In the genomic region with DNA sequence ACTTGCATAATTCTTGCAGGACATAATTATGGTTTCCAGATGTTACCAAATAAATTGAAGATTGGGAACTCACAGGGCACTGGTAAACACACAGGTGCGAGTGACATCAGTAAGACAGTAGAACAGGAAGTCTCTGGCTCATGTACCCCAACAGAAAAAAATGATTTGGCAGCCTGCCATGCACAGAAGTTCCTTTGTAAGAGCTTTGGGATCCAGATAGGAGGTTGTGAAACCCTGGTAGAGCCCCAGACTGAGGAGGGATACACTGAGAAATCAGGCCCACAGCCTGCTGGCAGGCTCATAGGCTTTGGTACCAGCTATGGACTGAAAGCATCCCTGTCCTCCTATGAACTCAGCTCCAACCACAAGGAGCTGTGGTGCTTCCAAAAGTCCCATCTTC, we compare ENCODE assay signal across 16 cellular contexts.
"Had no signal": no experiment of that assay in that cellular context is flagged by ENCODE, and none has a peak within 500 bp of the region (broad histone marks: within the 10 kb centered on the region; RNA-seq: fewer than 3 reads in every experiment).

No MANE protein-coding gene starts in this region.

- H3K4me3 ChIP-seq: heart right ventricle, psoas muscle, right lobe of liver, smooth muscle cell had no signal

- H3K27me3 ChIP-seq: right lobe of liver had no signal

- H3K36me3 ChIP-seq: heart right ventricle, right lobe of liver had no signal

- H3K27ac ChIP-seq: epithelial cell of prostate, heart right ventricle, psoas muscle, right lobe of liver, VCaP had no signal

- ATAC-seq: activated naive CD8-positive, alpha-beta T cell treated with anti-CD3 and anti-CD28 coated beads, Interleukin-2, amount 50 U/mL, for 24 hours; right lobe of liver; stimulated activated naive CD8-positive, alpha-beta T cell treated with anti-CD3 and anti-CD28 coated beads, Interleukin-15, Interleukin-2, amounts not matched to agents 100 U/mL and 50 U/mL, for 24 hours had no signal

- DNase-seq: activated CD4-positive, alpha-beta T cell treated with anti-CD3 and anti-CD28 coated beads for 1 hour; activated CD4-positive, alpha-beta T cell treated with anti-CD3 and anti-CD28 coated beads, Interleukin-2, amount 50 U/mL, for 4 hours; activated naive CD4-positive, alpha-beta T cell treated with Interleukin-2 at 50 U/mL for 16 hours; activated naive CD8-positive, alpha-beta T cell treated with anti-CD3 and anti-CD28 coated beads, Interleukin-2, amount 50 U/mL, for 24 hours; activated T-cell treated with anti-CD3 and anti-CD28 coated beads for 4 hours; aorta; cerebellar nuclear complex; heart right ventricle; psoas muscle; right lobe of liver; stimulated activated CD4-positive, alpha-beta T cell treated with anti-CD3 and anti-CD28 coated beads, Interleukin-4, amount 100 ng/mL, for 4 hours; stimulated activated naive CD8-positive, alpha-beta T cell treated with anti-CD3 and anti-CD28 coated beads, Interleukin-15, Interleukin-2, amounts not matched to agents 100 U/mL and 50 U/mL, for 24 hours; trophoblast cell had no signal

- H3K9me3 ChIP-seq: psoas muscle, right lobe of liver had no signal

- H3K4me1 ChIP-seq: psoas muscle, right lobe of liver had no signal
